7 cellular contexts compared by ENCODE assay signal in the genomic region with DNA sequence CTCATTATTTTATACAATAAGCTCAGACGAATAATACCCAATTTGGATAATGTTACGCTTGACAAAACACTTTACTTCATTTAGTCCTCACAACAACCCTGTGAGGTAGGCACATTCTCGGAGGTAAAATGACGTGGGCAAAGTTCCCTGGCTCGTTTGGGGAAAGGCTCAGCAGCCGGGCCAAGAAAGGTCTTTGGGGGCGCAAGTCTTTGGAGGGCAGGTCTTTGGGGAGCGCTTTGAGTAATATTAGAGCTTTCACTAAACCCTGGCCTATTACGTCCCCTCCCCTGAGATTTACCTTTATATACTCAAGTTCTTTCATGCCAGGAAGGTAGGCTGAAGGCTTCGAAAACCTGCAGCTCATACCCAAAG. TPM values are rescaled to one million over a fixed set of nuclear protein-coding genes. Genes with fewer than 3 reads are reported as not detected.
DNase-seq lines count a peak whose midpoint lies in the region; ATAC-seq lines count a peak whose summit lies in the region.

No MANE protein-coding gene starts in this region.

- H3K9me3 ChIP-seq in muscle layer of duodenum (ENCODE audit: control insufficient read depth in 1 of 2, low read length in 2 of 2) = no peaks in the 10 kb centered on the region

- no peaks in the 10 kb centered on the region for H3K27me3 ChIP-seq in muscle layer of duodenum (ENCODE audit: low read depth, low read length)

- peak; percentile 64 for DNase-seq in NOMO-1 treated with DMSO at 0.1 percent for 48 hours (lab: John Stamatoyannopoulos, UW; ENCODE audit: unreplicated experiment)
- DNase-seq in dermis blood vessel endothelial cell = peak; percentile 28
- no peak for DNase-seq in GM19238 (ENCODE audit: insufficient read length, low spot score)
- DNase-seq in HPDE6-E6E7 (ENCODE audit: extremely low spot score) = no peak

- ATAC-seq in GM19397 (IDR thresholded peaks at IDR 0.05; ENCODE audit: unreplicated experiment) = peak; percentile 1
- ATAC-seq in GM21360 (IDR thresholded peaks at IDR 0.05; ENCODE audit: unreplicated experiment) = no peak

- peaks cover 0 to 2% of the 10 kb centered on the region in 2 donors for H3K4me1 ChIP-seq in muscle layer of duodenum (ENCODE audit: control insufficient read depth in 1 of 2, insufficient read depth in 2 of 2, low read length in 2 of 2)

- H3K4me3 ChIP-seq in muscle layer of duodenum (ENCODE audit: low read depth in 1 of 2, low read length in 2 of 2) = peak overlapping the region; percentile 71 to 82

- H3K27ac ChIP-seq in muscle layer of duodenum (ENCODE audit: low read length) = peak overlapping the region; percentile 99

- H3K36me3 ChIP-seq in muscle layer of duodenum (ENCODE audit: control insufficient read depth in 1 of 2, insufficient read depth in 2 of 2, low read length in 2 of 2) = peaks cover 0 to 4% of the 10 kb centered on the region in 2 donors

RNA-seq across cellular contexts. Expression of gene RBKS, which starts 0.4 kb away (rescaled TPM):
- total RNA-seq in dermis blood vessel endothelial cell = 0.98 and 1.2 TPM in 2 replicates

RNA-seq across cellular contexts. Expression of gene BABAM2, which starts 0.8 kb away (rescaled TPM):
- total RNA-seq in dermis blood vessel endothelial cell = 13.6 and 17.8 TPM in 2 replicates

Comparison
In these comparisons a context has a peak if more than half of its experiments do, and no peak if none do; other contexts are left out.
1. DNase-seq: peak in NOMO-1 treated with DMSO at 0.1 percent for 48 hours (single experiment) and dermis blood vessel endothelial cell (single experiment); none in GM19238 (single experiment) and HPDE6-E6E7 (single experiment).